Comparison of ENCODE assay signal across 8 cellular contexts in the genomic region with DNA sequence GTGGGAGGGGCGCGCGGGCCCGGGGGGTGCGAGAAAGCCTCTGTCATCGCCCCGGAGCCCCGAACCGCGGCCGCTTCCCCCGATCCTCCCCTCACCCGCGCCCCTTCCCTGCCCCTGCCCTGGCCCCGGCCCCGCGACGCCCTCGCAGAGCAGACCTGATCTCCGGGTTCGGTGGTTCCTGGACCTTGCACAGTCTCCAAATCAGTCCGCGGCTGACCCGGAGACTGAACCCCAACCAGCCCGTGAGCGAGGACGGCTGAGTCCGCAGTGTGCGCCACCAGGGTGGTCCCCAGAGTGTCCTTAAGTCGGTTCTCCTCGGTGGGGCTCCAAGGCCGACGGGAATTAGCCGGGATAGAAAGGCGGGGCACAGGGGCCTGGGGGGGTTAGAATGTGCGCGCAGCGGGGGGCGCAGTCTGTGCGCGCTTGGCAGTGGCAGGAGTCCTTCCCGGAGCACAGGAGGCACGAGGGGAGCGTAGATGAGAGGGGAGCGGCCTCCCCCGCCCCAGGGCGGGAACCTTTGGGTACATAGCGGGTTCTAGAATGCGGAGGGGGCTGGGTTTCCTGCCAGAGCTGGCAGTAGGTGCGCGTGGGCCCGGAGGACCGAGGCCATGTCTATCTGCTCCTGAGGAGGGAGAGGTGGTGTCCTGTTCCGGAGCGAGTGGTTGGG. TPM values are rescaled to one million over a fixed set of nuclear protein-coding genes. Genes with fewer than 3 reads are reported as not detected.
DNase-seq lines count a peak whose midpoint lies in the region; ATAC-seq and TF ChIP-seq lines count a peak whose summit lies in the region.

No MANE protein-coding gene starts in this region.

- H3K4me3 ChIP-seq in heart right ventricle (peak overlapping the region; percentile 56 to 93 (median 78)), rectal smooth muscle tissue (ENCODE audit: low read length) (peak overlapping the region; percentile 63)

- no peaks in the 10 kb centered on the region for H3K27me3 ChIP-seq in heart right ventricle
- H3K27me3 ChIP-seq in rectal smooth muscle tissue (ENCODE audit: control insufficient read depth, insufficient read depth, low read length) = no peaks in the 10 kb centered on the region

- TF ChIP-seq CTCF in heart right ventricle (IDR thresholded peaks at IDR 0.05) = no peak

- H3K36me3 ChIP-seq in heart right ventricle = peaks cover 0 to 5% (median 0%) of the 10 kb centered on the region in 9 donors
- H3K36me3 ChIP-seq in rectal smooth muscle tissue (ENCODE audit: control insufficient read depth, insufficient read depth, low read length) = no peaks in the 10 kb centered on the region

- H3K9me3 ChIP-seq in heart right ventricle = no peaks in the 10 kb centered on the region

- H3K4me3 Mint-ChIP-seq in activated T-helper 17 cell treated with anti-CD3 and anti-CD28 coated beads, Interleukin-2, amount 50 U/mL, for 72 hours = peak overlapping the region; percentile 76

- H3K36me3 Mint-ChIP-seq in activated T-helper 17 cell treated with anti-CD3 and anti-CD28 coated beads, Interleukin-2, amount 50 U/mL, for 72 hours (ENCODE audit: low read depth) = no peaks in the 10 kb centered on the region

- no peak overlapping the region for H3K27ac Mint-ChIP-seq in activated T-helper 17 cell treated with anti-CD3 and anti-CD28 coated beads, Interleukin-2, amount 50 U/mL, for 72 hours

- peak overlapping the region; percentile 70 to 96 (median 93) for H3K27ac ChIP-seq in heart right ventricle
- peak overlapping the region; percentile 40 for H3K27ac ChIP-seq in rectal smooth muscle tissue (ENCODE audit: low read depth, low read length)

- H3K4me1 Mint-ChIP-seq in activated T-helper 17 cell treated with anti-CD3 and anti-CD28 coated beads, Interleukin-2, amount 50 U/mL, for 72 hours = no peaks in the 10 kb centered on the region

- H3K27me3 Mint-ChIP-seq in activated T-helper 17 cell treated with anti-CD3 and anti-CD28 coated beads, Interleukin-2, amount 50 U/mL, for 72 hours = no peaks in the 10 kb centered on the region

- H3K9ac ChIP-seq in rectal smooth muscle tissue (ENCODE audit: low read length) = no peak overlapping the region

- intact Hi-C loops in heart right ventricle (cut with DNase I) = loop anchor here in 2 of 10 donors (2.0 to 5.0 kb wide), 2 partner anchors 22 to 69 kb away; partner anchors contain the start of genes ZDHHC12 (in 1 of the 2) and ZER1 (in 1 of the 2)

- peaks cover 0 to 24% (median 15%) of the 10 kb centered on the region in 9 donors for H3K4me1 ChIP-seq in heart right ventricle
- H3K4me1 ChIP-seq in rectal smooth muscle tissue (ENCODE audit: control insufficient read depth, insufficient read depth, low read length) = peaks cover 2% of the 10 kb centered on the region

- 8 to 10% methylated on average over 47 to 55 of the region's 55 CpGs for WGBS in heart right ventricle, 2 donors

- peak; percentile 45 for ATAC-seq in activated T-helper 17 cell treated with anti-CD3 and anti-CD28 coated beads, Interleukin-2, amount 50 U/mL, for 72 hours (replicated peaks)
- peak; percentile 18 to 65 (median 40) for ATAC-seq in heart right ventricle
- ATAC-seq in GM21576 (IDR thresholded peaks at IDR 0.05; ENCODE audit: unreplicated experiment) = no peak

- DNase-seq in NCI-H1436 (lab: John Stamatoyannopoulos, UW) = peak; percentile 30
- DNase-seq in NCI-H1436 treated with DMSO at 0.1 percent for 48 hours (lab: John Stamatoyannopoulos, UW) = no peak
- DNase-seq in HuH-7.5 (ENCODE audit: low spot score) = peak; percentile 74
- DNase-seq in heart right ventricle = peak; percentile 30 to 53
- DNase-seq in Ammon's horn (ENCODE audit: low spot score) = no peak

- H3K9me3 Mint-ChIP-seq in activated T-helper 17 cell treated with anti-CD3 and anti-CD28 coated beads, Interleukin-2, amount 50 U/mL, for 72 hours = no peaks in the 10 kb centered on the region

RNA-seq across cellular contexts. Expression of gene PKN3, which starts 0.8 kb away (rescaled TPM):
- total RNA-seq in activated T-helper 17 cell treated with anti-CD3 and anti-CD28 coated beads, Interleukin-2, amount 50 U/mL, for 72 hours = 1 to 10 TPM; 4.1 to 9.1 TPM
- total RNA-seq in heart right ventricle = 1 to 10 TPM; 3.7 to 8.9 (median 4.7) TPM
- 10 to 100 TPM; 10.6 to 12.7 TPM for polyA plus RNA-seq in heart right ventricle

RNA-seq across cellular contexts. Expression of gene SET, which starts 14.1 kb away (rescaled TPM):
- total RNA-seq in activated T-helper 17 cell treated with anti-CD3 and anti-CD28 coated beads, Interleukin-2, amount 50 U/mL, for 72 hours = 100 to 1,000 TPM; 301 to 598 TPM
- 100 to 1,000 TPM; 183 to 228 (median 202) TPM for total RNA-seq in heart right ventricle
- polyA plus RNA-seq in heart right ventricle = 100 to 1,000 TPM in 1 of 2 donors, 10 to 100 TPM in 1; 87.0 to 138 TPM

RNA-seq across cellular contexts. Expression of gene ZDHHC12, which starts 20.8 kb away (rescaled TPM):
- total RNA-seq in activated T-helper 17 cell treated with anti-CD3 and anti-CD28 coated beads, Interleukin-2, amount 50 U/mL, for 72 hours = 10 to 100 TPM; 44.8 to 60.9 TPM
- 10 to 100 TPM in 2 of 10 donors, 1 to 10 TPM in 8; 4.1 to 22.5 (median 6.0) TPM for total RNA-seq in heart right ventricle
- polyA plus RNA-seq in heart right ventricle = 10 to 100 TPM; 15.2 to 36.6 TPM

RNA-seq across cellular contexts. Expression of gene DYNC2I2, which starts 46.4 kb away (rescaled TPM):
- 10 to 100 TPM; 29.4 to 39.8 TPM for total RNA-seq in activated T-helper 17 cell treated with anti-CD3 and anti-CD28 coated beads, Interleukin-2, amount 50 U/mL, for 72 hours
- 10 to 100 TPM; 22.1 to 44.8 (median 30.1) TPM for total RNA-seq in heart right ventricle
- 10 to 100 TPM; 60.1 to 83.2 TPM for polyA plus RNA-seq in heart right ventricle

Comparison
In these comparisons a context has a peak if more than half of its experiments do, and no peak if none do; other contexts are left out.
1. DNase-seq: peak in NCI-H1436 (single experiment), HuH-7.5 (single experiment) and heart right ventricle (2 of 2); none in NCI-H1436 treated with DMSO at 0.1 percent for 48 hours (single experiment) and Ammon's horn (single experiment).